In the genomic region with DNA sequence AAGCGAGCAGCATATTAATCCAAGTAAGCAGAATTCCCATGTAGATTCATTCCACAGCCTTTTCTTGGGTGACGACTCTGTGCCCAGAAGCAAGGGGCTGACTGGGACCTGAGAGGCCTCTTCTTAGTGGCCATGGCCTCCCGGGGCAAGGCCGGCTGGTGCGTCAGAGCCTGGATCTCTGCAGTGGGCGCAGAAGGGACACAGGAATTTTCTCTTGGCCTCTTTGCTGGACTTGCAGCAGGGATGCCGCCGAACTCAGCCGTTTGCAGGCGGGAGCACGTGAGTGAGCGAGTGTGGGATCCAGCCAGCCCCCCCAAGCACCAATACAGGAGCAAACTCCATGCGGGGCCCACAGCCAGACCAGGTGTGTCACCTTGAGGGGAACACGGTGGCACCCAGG, we compare ENCODE assay signal across 17 cellular contexts.
"Had no signal": no experiment of that assay in that cellular context is flagged by ENCODE, and none has a peak within 500 bp of the region (broad histone marks: within the 10 kb centered on the region; RNA-seq: fewer than 3 reads in every experiment).

No MANE protein-coding gene starts in this region.

- H3K4me3 Mint-ChIP-seq: activated CD4-positive, alpha-beta memory T cell treated with anti-CD3 and anti-CD28 coated beads for 36 hours; activated naive CD4-positive, alpha-beta T cell treated with anti-CD3 and anti-CD28 coated beads for 36 hours; activated T-helper 1 cell treated with anti-CD3 and anti-CD28 coated beads, Interleukin-12 subunit alpha, Interleukin-12 subunit beta, Interleukin-2, Interleukin-4 antibody, amounts not matched to agents 30 ng/mL and 10 ng/mL and 1 ng/mL, durations not matched to agents 14 hours and 24 hours and 36 hours; central memory CD8-positive, alpha-beta T cell; dendritic cell treated with granulocyte-macrophage colony-stimulating factor and Interleukin-4, amounts not matched to agents 40 ng/mL and 50 ng/mL, for 4 days; effector memory CD8-positive, alpha-beta T cell; nephron; T-helper 17 cell had no signal

- H3K36me3 ChIP-seq: upper lobe of left lung had no signal

- H3K9me3 ChIP-seq: body of pancreas, psoas muscle, upper lobe of left lung had no signal

- DNase-seq: activated CD4-positive, alpha-beta memory T cell treated with anti-CD3 and anti-CD28 coated beads for 36 hours; activated naive CD4-positive, alpha-beta T cell treated with anti-CD3 and anti-CD28 coated beads for 36 hours; effector memory CD8-positive, alpha-beta T cell; hypothalamus; left colon; psoas muscle; stimulated activated CD4-positive, alpha-beta T cell treated with anti-CD3 and anti-CD28 coated beads, Interleukin-12 subunit alpha, Interleukin-12 subunit beta, amount 100 ng/mL, for 4 hours; stimulated activated naive CD8-positive, alpha-beta T cell treated with anti-CD3 and anti-CD28 coated beads, Interleukin-15, Interleukin-2, amounts not matched to agents 100 U/mL and 50 U/mL, for 24 hours; T-helper 17 cell had no signal

- H3K9me3 Mint-ChIP-seq: nephron had no signal

- H3K27me3 ChIP-seq: body of pancreas, upper lobe of left lung had no signal

- H3K27ac ChIP-seq: epithelial cell of prostate, psoas muscle, upper lobe of left lung had no signal

- ATAC-seq: body of pancreas; effector memory CD8-positive, alpha-beta T cell; left colon; stimulated activated naive CD8-positive, alpha-beta T cell treated with anti-CD3 and anti-CD28 coated beads, Interleukin-15, Interleukin-2, amounts not matched to agents 100 U/mL and 50 U/mL, for 24 hours; T-helper 17 cell had no signal

- H3K27ac Mint-ChIP-seq: activated CD4-positive, alpha-beta memory T cell treated with anti-CD3 and anti-CD28 coated beads for 36 hours; dendritic cell treated with granulocyte-macrophage colony-stimulating factor and Interleukin-4, amounts not matched to agents 40 ng/mL and 50 ng/mL, for 4 days; T-helper 17 cell had no signal

- H3K27me3 Mint-ChIP-seq: activated CD4-positive, alpha-beta memory T cell treated with anti-CD3 and anti-CD28 coated beads for 36 hours; central memory CD8-positive, alpha-beta T cell; dendritic cell treated with granulocyte-macrophage colony-stimulating factor and Interleukin-4, amounts not matched to agents 40 ng/mL and 50 ng/mL, for 4 days; effector memory CD8-positive, alpha-beta T cell; T-helper 17 cell had no signal

- H3K4me3 ChIP-seq: body of pancreas, lung, psoas muscle, upper lobe of left lung had no signal
